ENCODE assay signal across 1 cellular context in genomic region chr9:4371108-4371507, GRCh38.
TF ChIP-seq lines count a peak whose summit lies in the region.

No MANE protein-coding gene starts in this region.

TF ChIP-seq in endothelial cell of umbilical vein, 7 proteins besides CTCF, POLR2A, EP300 and RAD21:
- TF ChIP-seq JUN (IDR thresholded peaks at IDR 0.05; ENCODE audit: borderline replicate concordance, insufficient read depth, insufficient read length, low read depth) (no peak), EZH2 (IDR thresholded peaks at IDR 0.05; ENCODE audit: borderline replicate concordance, low read depth, low read length, severe bottlenecking) (no peak), POLR2AphosphoS5 (IDR thresholded peaks at IDR 0.05; ENCODE audit: insufficient read depth, low read depth, low read length) (no peak), FOS (IDR thresholded peaks at IDR 0.05; ENCODE audit: borderline replicate concordance, insufficient read depth, low read length) (no peak), MAX (IDR thresholded peaks at IDR 0.05; ENCODE audit: insufficient read depth, insufficient read length) (no peak), GATA2 (IDR thresholded peaks at IDR 0.05; ENCODE audit: insufficient read depth, insufficient read length, low read depth, low read length) (no peak), MYC (IDR thresholded peaks at IDR 0.05; ENCODE audit: low read depth, low read length) (no peak)
